ENCODE assay signal across 16 cellular contexts in genomic region chr9:27487128-27487527, GRCh38. TPM values are rescaled to one million over a fixed set of nuclear protein-coding genes. Genes with fewer than 3 reads are reported as not detected.
"Had no signal": no experiment of that assay in that cellular context is flagged by ENCODE, and none has a peak within 500 bp of the region (broad histone marks: within the 10 kb centered on the region; RNA-seq: fewer than 3 reads in every experiment).

No MANE protein-coding gene starts in this region.

- H3K9me3 ChIP-seq: ascending aorta, esophagus muscularis mucosa, thoracic aorta had no signal

- H3K36me3 ChIP-seq: ascending aorta, esophagus muscularis mucosa, thoracic aorta had no signal

- DNase-seq: activated CD4-positive, alpha-beta memory T cell treated with anti-CD3 and anti-CD28 coated beads, Interleukin-2, amount 10 ng/mL, durations not matched to agents 7 days and 5 days; activated CD4-positive, alpha-beta T cell treated with anti-CD3 and anti-CD28 coated beads for 1 hour; activated CD8-positive, alpha-beta memory T cell treated with anti-CD3 and anti-CD28 coated beads, Interleukin-2, amount 50 U/mL, for 4 hours; activated naive CD8-positive, alpha-beta T cell treated with anti-CD3 and anti-CD28 coated beads, Interleukin-2, amount 10 ng/mL, durations not matched to agents 7 days and 5 days; foreskin keratinocyte; head of caudate nucleus; left ventricle myocardium superior; stimulated activated CD4-positive, alpha-beta T cell treated with anti-CD3 and anti-CD28 coated beads, Interleukin-4, amount 100 ng/mL, for 1 hour; stimulated activated CD8-positive, alpha-beta memory T cell treated with anti-CD3 and anti-CD28 coated beads, Interleukin-4, amount 100 ng/mL, for 48 hours had no signal

- H3K4me3 Mint-ChIP-seq: activated CD4-positive, alpha-beta memory T cell treated with anti-CD3 and anti-CD28 coated beads, Interleukin-2, amount 10 ng/mL, durations not matched to agents 7 days and 5 days; activated naive CD8-positive, alpha-beta T cell treated with anti-CD3 and anti-CD28 coated beads, Interleukin-2, amount 10 ng/mL, durations not matched to agents 7 days and 5 days; neural crest cell; stimulated activated naive CD8-positive, alpha-beta T cell treated with anti-CD3 and anti-CD28 coated beads, Interleukin-15, Interleukin-2, amounts not matched to agents 100 ng/mL and 50 ng/mL, for 24 hours had no signal

- H2AFZ ChIP-seq: parathyroid adenoma had no signal

- H3K27me3 Mint-ChIP-seq: activated CD4-positive, alpha-beta memory T cell treated with anti-CD3 and anti-CD28 coated beads, Interleukin-2, amount 10 ng/mL, durations not matched to agents 7 days and 5 days; activated naive CD8-positive, alpha-beta T cell treated with anti-CD3 and anti-CD28 coated beads, Interleukin-2, amount 10 ng/mL, durations not matched to agents 7 days and 5 days; stimulated activated naive CD8-positive, alpha-beta T cell treated with anti-CD3 and anti-CD28 coated beads, Interleukin-15, Interleukin-2, amounts not matched to agents 100 ng/mL and 50 ng/mL, for 24 hours had no signal

- H3K9me3 Mint-ChIP-seq: activated CD4-positive, alpha-beta memory T cell treated with anti-CD3 and anti-CD28 coated beads, Interleukin-2, amount 10 ng/mL, durations not matched to agents 7 days and 5 days; neural crest cell; stimulated activated naive CD8-positive, alpha-beta T cell treated with anti-CD3 and anti-CD28 coated beads, Interleukin-15, Interleukin-2, amounts not matched to agents 100 ng/mL and 50 ng/mL, for 24 hours had no signal

- H3K9ac ChIP-seq: parathyroid adenoma had no signal

- H3K4me1 ChIP-seq: ascending aorta, parathyroid adenoma had no signal

- H3K4me3 ChIP-seq: ascending aorta, esophagus muscularis mucosa, thoracic aorta had no signal

- H3K27me3 ChIP-seq: ascending aorta, esophagus muscularis mucosa, foreskin keratinocyte had no signal

- ATAC-seq: left ventricle myocardium superior had no signal

- H3K27ac Mint-ChIP-seq: activated CD4-positive, alpha-beta memory T cell treated with anti-CD3 and anti-CD28 coated beads, Interleukin-2, amount 10 ng/mL, durations not matched to agents 7 days and 5 days; stimulated activated naive CD8-positive, alpha-beta T cell treated with anti-CD3 and anti-CD28 coated beads, Interleukin-15, Interleukin-2, amounts not matched to agents 100 ng/mL and 50 ng/mL, for 24 hours had no signal

- H3K27ac ChIP-seq: ascending aorta, esophagus muscularis mucosa, foreskin keratinocyte, parathyroid adenoma, thoracic aorta had no signal

RNA-seq across cellular contexts. Expression of gene IFNK, which starts 37.0 kb away (rescaled TPM):
- polyA plus RNA-seq: urinary bladder had no signal
